Comparison of ENCODE assay signal across 20 cellular contexts in genomic region chr5:60576425-60576824, GRCh38.
"Had no signal": no experiment of that assay in that cellular context is flagged by ENCODE, and none has a peak within 500 bp of the region (broad histone marks: within the 10 kb centered on the region; RNA-seq: fewer than 3 reads in every experiment).

No MANE protein-coding gene starts in this region.

- H3K27me3 ChIP-seq: heart left ventricle, right lobe of liver, uterus had no signal

- H3K36me3 Mint-ChIP-seq: activated CD8-positive, alpha-beta memory T cell treated with anti-CD3 and anti-CD28 coated beads, Interleukin-2, amount 10 ng/mL, durations not matched to agents 7 days and 5 days; activated naive CD4-positive, alpha-beta T cell treated with anti-CD3 and anti-CD28 coated beads, Interleukin-2, amount 50 U/mL, for 24 hours; natural killer cell; type B pancreatic cell had no signal

- H3K4me1 ChIP-seq: heart left ventricle, right lobe of liver, uterus had no signal

- H3K27me3 Mint-ChIP-seq: activated CD4-positive, alpha-beta T cell treated with anti-CD3 and anti-CD28 coated beads for 36 hours; activated naive CD4-positive, alpha-beta T cell treated with anti-CD3 and anti-CD28 coated beads, Interleukin-2, amount 50 U/mL, for 24 hours; activated naive CD8-positive, alpha-beta T cell treated with anti-CD3 and anti-CD28 coated beads, Interleukin-2, amount 50 U/mL, for 24 hours; stimulated activated naive CD8-positive, alpha-beta T cell treated with anti-CD3 and anti-CD28 coated beads, Interleukin-15, Interleukin-2, amounts not matched to agents 100 ng/mL and 50 ng/mL, for 24 hours; type B pancreatic cell had no signal

- H3K9me3 Mint-ChIP-seq: type B pancreatic cell had no signal

- H3K4me1 Mint-ChIP-seq: activated CD4-positive, alpha-beta T cell treated with anti-CD3 and anti-CD28 coated beads for 36 hours; activated naive CD4-positive, alpha-beta T cell treated with anti-CD3 and anti-CD28 coated beads, Interleukin-2, amount 50 U/mL, for 24 hours; activated naive CD8-positive, alpha-beta T cell treated with anti-CD3 and anti-CD28 coated beads, Interleukin-2, amount 50 U/mL, for 24 hours; natural killer cell had no signal

- H3K4me3 Mint-ChIP-seq: activated CD4-positive, alpha-beta T cell treated with anti-CD3 and anti-CD28 coated beads for 36 hours; activated CD8-positive, alpha-beta memory T cell treated with anti-CD3 and anti-CD28 coated beads, Interleukin-2, amount 10 ng/mL, durations not matched to agents 7 days and 5 days; activated CD8-positive, alpha-beta T cell treated with anti-CD3 and anti-CD28 coated beads, Interleukin-2, amount 10 ng/mL, durations not matched to agents 7 days and 5 days; activated naive CD4-positive, alpha-beta T cell treated with anti-CD3 and anti-CD28 coated beads, Interleukin-2, amount 50 U/mL, for 24 hours; activated naive CD8-positive, alpha-beta T cell treated with anti-CD3 and anti-CD28 coated beads, Interleukin-2, amount 50 U/mL, for 24 hours; natural killer cell; stimulated activated naive CD8-positive, alpha-beta T cell treated with anti-CD3 and anti-CD28 coated beads, Interleukin-15, Interleukin-2, amounts not matched to agents 100 ng/mL and 50 ng/mL, for 24 hours; type B pancreatic cell had no signal

- DNase-seq: activated CD4-positive, alpha-beta T cell treated with anti-CD3 and anti-CD28 coated beads for 36 hours; activated CD4-positive, CD25-positive, alpha-beta regulatory T cell; activated CD8-positive, alpha-beta memory T cell treated with anti-CD3 and anti-CD28 coated beads, Interleukin-2, amount 10 ng/mL, durations not matched to agents 7 days and 5 days; activated CD8-positive, alpha-beta T cell treated with anti-CD3 and anti-CD28 coated beads, Interleukin-2, amount 10 ng/mL, durations not matched to agents 7 days and 5 days; activated naive CD8-positive, alpha-beta T cell treated with anti-CD3 and anti-CD28 coated beads, Interleukin-2, amount 50 U/mL, for 24 hours; activated T-cell treated with anti-CD3 and anti-CD28 coated beads, Interleukin-2, amount 50 U/mL, for 48 hours; amygdala; caudate nucleus; foreskin fibroblast; heart left ventricle; hypothalamus; natural killer cell; right lobe of liver; stimulated activated CD4-positive, alpha-beta T cell treated with anti-CD3 and anti-CD28 coated beads, Interleukin-2, amount 100 ng/mL, for 48 hours; uterus had no signal

- H3K27ac Mint-ChIP-seq: activated CD4-positive, alpha-beta T cell treated with anti-CD3 and anti-CD28 coated beads for 36 hours; activated CD8-positive, alpha-beta memory T cell treated with anti-CD3 and anti-CD28 coated beads, Interleukin-2, amount 10 ng/mL, durations not matched to agents 7 days and 5 days; activated CD8-positive, alpha-beta T cell treated with anti-CD3 and anti-CD28 coated beads, Interleukin-2, amount 10 ng/mL, durations not matched to agents 7 days and 5 days; activated naive CD4-positive, alpha-beta T cell treated with anti-CD3 and anti-CD28 coated beads, Interleukin-2, amount 50 U/mL, for 24 hours; activated naive CD8-positive, alpha-beta T cell treated with anti-CD3 and anti-CD28 coated beads, Interleukin-2, amount 50 U/mL, for 24 hours; activated T-helper 2 cell treated with anti-CD3 and anti-CD28 coated beads, Interferon-gamma antibody, Interleukin-2, Interleukin-4, amounts not matched to agents 10 μg/mL and 5 μg/mL and 100 μg/mL, durations not matched to agents 14 hours and 24 hours and 36 hours; natural killer cell; stimulated activated naive CD8-positive, alpha-beta T cell treated with anti-CD3 and anti-CD28 coated beads, Interleukin-15, Interleukin-2, amounts not matched to agents 100 ng/mL and 50 ng/mL, for 24 hours; type B pancreatic cell had no signal

- H3K27ac ChIP-seq: heart left ventricle, right lobe of liver, uterus had no signal

- H3K36me3 ChIP-seq: heart left ventricle, right lobe of liver, uterus had no signal

- ATAC-seq: activated CD4-positive, alpha-beta T cell treated with anti-CD3 and anti-CD28 coated beads for 36 hours; activated CD8-positive, alpha-beta memory T cell treated with anti-CD3 and anti-CD28 coated beads, Interleukin-2, amount 10 ng/mL, durations not matched to agents 7 days and 5 days; activated CD8-positive, alpha-beta T cell treated with anti-CD3 and anti-CD28 coated beads, Interleukin-2, amount 10 ng/mL, durations not matched to agents 7 days and 5 days; activated naive CD8-positive, alpha-beta T cell treated with anti-CD3 and anti-CD28 coated beads, Interleukin-2, amount 50 U/mL, for 24 hours; esophagus mucosa; heart left ventricle; natural killer cell; right lobe of liver had no signal

- H3K4me3 ChIP-seq: heart left ventricle, right lobe of liver, uterus had no signal

- H3K9me3 ChIP-seq: right lobe of liver had no signal
